ENCODE assay signal across 10 cellular contexts in the genomic region with DNA sequence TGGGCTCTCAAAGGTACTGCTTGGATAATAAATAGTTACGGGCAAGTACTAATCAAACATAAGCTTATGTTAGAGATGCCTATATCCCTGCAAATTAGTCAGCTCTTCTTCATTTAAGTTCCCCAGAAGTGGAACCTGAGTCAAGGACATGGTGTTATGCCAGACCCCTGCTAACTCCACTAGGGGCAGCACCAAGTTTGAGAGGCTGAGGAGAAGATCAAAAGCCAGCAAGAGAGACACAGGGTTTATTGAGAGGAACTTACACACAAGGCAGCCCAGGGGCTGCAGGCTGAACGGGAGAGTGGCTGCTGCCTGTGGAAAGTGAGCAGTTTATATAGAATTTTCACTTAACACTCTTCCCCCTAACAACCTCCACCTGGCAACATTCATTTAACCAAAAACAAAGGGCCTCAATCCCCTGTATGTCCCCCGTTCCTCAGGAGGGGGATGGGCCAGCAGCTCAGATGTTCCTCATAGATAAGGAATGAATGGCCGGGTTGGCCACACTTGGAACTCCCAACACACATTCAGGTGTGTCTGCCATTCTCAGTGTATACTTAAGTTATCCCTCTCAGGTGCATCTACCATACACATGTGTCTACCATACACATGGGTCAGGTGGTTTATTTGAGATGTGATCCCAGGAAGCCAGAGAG.
A peak's percentile ranks its signal among the peaks of the same experiment; 100 is the strongest.
DNase-seq lines count a peak whose midpoint lies in the region; FAIRE-seq and TF ChIP-seq lines count a peak whose summit lies in the region.
"Had no signal": no experiment of that assay in that cellular context is flagged by ENCODE, and none has a peak within 500 bp of the region (broad histone marks: within the 10 kb centered on the region; RNA-seq: fewer than 3 reads in every experiment).

No MANE protein-coding gene starts in this region.

- H3K27ac ChIP-seq in endodermal cell (ENCODE audit: low read depth, low read length) (no peak overlapping the region), skeletal muscle tissue (ENCODE audit: low read depth, low read length) (peak overlapping the region; percentile 48), RWPE1 (no peak overlapping the region)

- peak; percentile 34 for DNase-seq in DMS53 (lab: John Stamatoyannopoulos, UW)
- DNase-seq in DMS53 treated with DMSO at 0.1 percent for 48 hours (lab: John Stamatoyannopoulos, UW; ENCODE audit: unreplicated experiment), result no peak
- DNase-seq in HTR-8/SVneo (ENCODE audit: insufficient read length, low spot score), result peak; percentile 24
- peak; percentile 81 for DNase-seq in endodermal cell
- no peak for DNase-seq in NCI-H2107 treated with DMSO at 0.1 percent for 48 hours (lab: John Stamatoyannopoulos, UW; ENCODE audit: unreplicated experiment)
- no peak for DNase-seq in amygdala (lab: John Stamatoyannopoulos, UW)
- no peak for DNase-seq in RWPE1 (ENCODE audit: low spot score)

- H3K27ac Mint-ChIP-seq in endodermal cell, result no peak overlapping the region

- CTCF ChIA-PET in RWPE1 (lab: Yijun Ruan, JAX), result no interaction called here

- H3K4me3 ChIP-seq in endodermal cell (ENCODE audit: low read length) (no peak overlapping the region), skeletal muscle tissue (ENCODE audit: low read length in 3 of 3) (no peak overlapping the region)

- POLR2A ChIA-PET in RWPE1 (lab: Yijun Ruan, JAX; ENCODE audit: low non-redundant PET), result no interaction called here

- H3K27me3 ChIP-seq in endodermal cell (ENCODE audit: control insufficient read depth, insufficient read depth, low read length, poor library complexity, severe bottlenecking) (no peaks in the 10 kb centered on the region), skeletal muscle tissue (ENCODE audit: control insufficient read depth in 3 of 3, insufficient read depth in 3 of 3, low read length in 3 of 3) (peaks cover 0 to 5% (median 0%) of the 10 kb centered on the region in 3 donors)

- no peaks in the 10 kb centered on the region for H3K9me3 ChIP-seq in endodermal cell (ENCODE audit: control insufficient read depth, low read length)
- no peaks in the 10 kb centered on the region for H3K9me3 ChIP-seq in skeletal muscle tissue (ENCODE audit: control insufficient read depth in 3 of 3, low read length in 3 of 3)

- no peaks in the 10 kb centered on the region for H3K27me3 Mint-ChIP-seq in endodermal cell (ENCODE audit: insufficient read depth)

- 79% methylated on average over 4 of the region's 4 CpGs; no CpG with 5 or more reads in 1 of the 2 experiments for WGBS in endodermal cell (ENCODE audit: insufficient coverage in 1 of 2, insufficient read length in 1 of 2), 2 experiments

- peaks cover 39% of the 10 kb centered on the region for H3K4me1 Mint-ChIP-seq in endodermal cell

- TF ChIP-seq CTCF in endodermal cell (conservative IDR thresholded peaks at IDR 0.05) (peak; percentile 82), RWPE1 (conservative IDR thresholded peaks at IDR 0.05; ENCODE audit: low read depth) (no peak)

- H3K9ac ChIP-seq in endodermal cell (ENCODE audit: extremely low read depth, low read length, poor library complexity, severe bottlenecking) (no peak overlapping the region), skeletal muscle tissue (ENCODE audit: low read depth in 1 of 3, low read length in 3 of 3) (no peak overlapping the region)

- no peaks in the 10 kb centered on the region for H3K9me3 Mint-ChIP-seq in endodermal cell

- H3K4me1 ChIP-seq in endodermal cell (ENCODE audit: control insufficient read depth, insufficient read depth, low read length) (no peaks in the 10 kb centered on the region), skeletal muscle tissue (ENCODE audit: control insufficient read depth in 3 of 3, insufficient read depth in 3 of 3, low read length in 3 of 3) (peaks cover 0 to 5% (median 3%) of the 10 kb centered on the region in 3 donors)

- no peak overlapping the region for H3K4me3 Mint-ChIP-seq in endodermal cell

- no peaks in the 10 kb centered on the region for H3K36me3 ChIP-seq in endodermal cell (ENCODE audit: control insufficient read depth, insufficient read depth, low read length)
- no peaks in the 10 kb centered on the region for H3K36me3 ChIP-seq in skeletal muscle tissue (ENCODE audit: control insufficient read depth in 3 of 3, insufficient read depth in 3 of 3, low read length in 3 of 3)

- FAIRE-seq in HTR-8/SVneo (lab: Jason Lieb, UNC), result no peak
- FAIRE-seq: A204.1, islet of Langerhans had no signal

- no peaks in the 10 kb centered on the region for H3K36me3 Mint-ChIP-seq in endodermal cell (ENCODE audit: low read depth)

Comparison
In these comparisons a context has a peak if more than half of its experiments do, and no peak if none do; other contexts are left out.
1. DNase-seq: peak in DMS53 (single experiment), HTR-8/SVneo (single experiment) and endodermal cell (single experiment); none in DMS53 treated with DMSO at 0.1 percent for 48 hours (single experiment), NCI-H2107 treated with DMSO at 0.1 percent for 48 hours (single experiment), amygdala (0 of 56) and RWPE1 (single experiment).